Comparison of ENCODE assay signal across 28 cellular contexts in the genomic region with DNA sequence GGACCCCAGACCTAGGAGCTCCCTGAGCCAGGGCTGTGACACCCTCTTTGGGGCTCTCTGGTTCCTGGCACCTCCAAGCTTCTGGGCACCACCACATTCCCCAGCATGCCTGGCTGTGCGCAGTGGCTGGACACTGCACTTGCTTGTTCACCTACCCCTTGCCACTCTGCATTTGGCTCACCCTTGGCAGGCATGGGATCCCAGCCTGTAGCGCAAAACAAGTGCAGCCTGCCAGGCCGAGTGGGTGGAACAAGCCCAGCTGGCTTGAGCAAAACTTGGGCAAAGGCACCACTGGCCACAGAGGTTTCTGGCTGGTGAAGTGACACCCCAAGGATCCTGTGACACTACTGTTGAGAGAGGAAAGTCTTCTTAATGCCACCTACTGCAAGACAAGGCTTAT.
"Had no signal": no experiment of that assay in that cellular context is flagged by ENCODE, and none has a peak within 500 bp of the region (broad histone marks: within the 10 kb centered on the region; RNA-seq: fewer than 3 reads in every experiment).

No MANE protein-coding gene starts in this region.

- H3K4me3 ChIP-seq: coronary artery, dorsolateral prefrontal cortex, esophagus squamous epithelium, gastrocnemius medialis, hepatocyte, left lung, lower lobe of right lung, mucosa of descending colon had no signal

- H3K36me3 ChIP-seq: esophagus squamous epithelium, gastrocnemius medialis, left lung, lower lobe of right lung had no signal

- H3K27me3 ChIP-seq: dorsolateral prefrontal cortex, esophagus squamous epithelium, gastrocnemius medialis, hepatocyte, left lung had no signal

- H3K79me2 ChIP-seq: hepatocyte had no signal

- H3K27ac ChIP-seq: coronary artery, dorsolateral prefrontal cortex, epithelial cell of prostate, esophagus squamous epithelium, gastrocnemius medialis, hepatocyte, left lung, lower lobe of right lung had no signal

- FAIRE-seq: colon, endometrium, kidney had no signal

- DNase-seq: dermis blood vessel endothelial cell; dorsolateral prefrontal cortex; effector CD4-positive, alpha-beta T cell; effector memory CD4-positive, alpha-beta T cell; erythroblast; esophagus squamous epithelium; foreskin fibroblast; foreskin melanocyte; gastrocnemius medialis; glutamatergic neuron; head of caudate nucleus; hypothalamus; immature natural killer cell; islet precursor cell; kidney; kidney glomerular epithelial cell; left colon; lower lobe of right lung; mesenchymal stem cell; mucosa of descending colon; naive B cell had no signal

- H3K4me2 ChIP-seq: hepatocyte had no signal

- H3K9me3 ChIP-seq: esophagus squamous epithelium, gastrocnemius medialis, lower lobe of right lung, mucosa of descending colon had no signal

- H2AFZ ChIP-seq: hepatocyte had no signal

- H3K4me1 ChIP-seq: esophagus squamous epithelium, gastrocnemius medialis, left lung, lower lobe of right lung had no signal

- ATAC-seq: esophagus mucosa, gastrocnemius medialis, left colon, left lung, lower lobe of right lung, mucosa of descending colon had no signal
